ENCODE assay signal across 9 cellular contexts in the genomic region with DNA sequence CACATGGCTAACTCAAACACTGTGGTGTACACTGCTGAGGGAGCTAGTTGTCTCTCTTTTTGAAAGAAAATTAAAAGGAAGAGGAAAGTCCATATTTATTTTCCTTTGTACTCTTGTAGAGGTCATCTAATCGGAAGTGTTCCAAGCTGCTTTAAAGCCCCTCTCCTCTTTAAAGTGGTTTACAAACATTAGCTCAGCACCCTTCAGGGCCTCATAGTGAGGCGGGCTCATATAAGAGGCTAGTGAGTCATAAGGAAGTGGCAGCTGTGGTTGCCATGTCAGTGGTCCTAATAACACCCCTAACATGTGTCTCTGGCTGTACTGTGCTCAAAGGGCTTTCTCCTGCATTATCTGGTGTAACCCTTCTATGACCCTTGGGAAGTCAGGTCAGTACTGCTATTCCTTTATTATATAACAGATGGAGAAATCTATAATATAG.
DNase-seq lines count a peak whose midpoint lies in the region; ATAC-seq and TF ChIP-seq lines count a peak whose summit lies in the region.
"Had no signal": no experiment of that assay in that cellular context is flagged by ENCODE, and none has a peak within 500 bp of the region (broad histone marks: within the 10 kb centered on the region; RNA-seq: fewer than 3 reads in every experiment).

No MANE protein-coding gene starts in this region.

- intact Hi-C loops in natural killer cell (cut with micrococcal nuclease): no loop called here

- peak; percentile 53 for DNase-seq in DMS79 treated with DMSO at 0.1 percent for 48 hours (lab: John Stamatoyannopoulos, UW)
- DNase-seq in DMS79 (lab: John Stamatoyannopoulos, UW): no peak
- DNase-seq in NCI-H2227 treated with DMSO at 0.1 percent for 48 hours (lab: John Stamatoyannopoulos, UW): peak; percentile 18
- peak; percentile 40 to 64 for DNase-seq in cardiac fibroblast (ENCODE audit: low read depth in 2 of 2)
- DNase-seq in natural killer cell: no peak
- no peak for DNase-seq in NCI-H446 (lab: John Stamatoyannopoulos, UW)
- DNase-seq in omental fat pad (ENCODE audit: low spot score): no peak

- peaks cover 0 to 16% of the 10 kb centered on the region in 2 donors for H3K4me1 Mint-ChIP-seq in natural killer cell

- H3K9me3 Mint-ChIP-seq in natural killer cell: no peaks in the 10 kb centered on the region
- H3K9me3 Mint-ChIP-seq: neural crest cell had no signal

- TF ChIP-seq CTCF in cardiac fibroblast (IDR thresholded peaks at IDR 0.05; ENCODE audit: low read depth, low read length): no peak
- TF ChIP-seq CTCF in natural killer cell (IDR thresholded peaks at IDR 0.05): no peak
- TF ChIP-seq CTCF in omental fat pad (IDR thresholded peaks at IDR 0.05): no peak

- peak overlapping the region in 1 of 2 donors; percentile 77 for H3K27ac Mint-ChIP-seq in natural killer cell

- peak overlapping the region; percentile 60 for H3K4me3 Mint-ChIP-seq in natural killer cell
- H3K4me3 Mint-ChIP-seq: neural crest cell had no signal

- no peak overlapping the region for H3K4me3 ChIP-seq in cardiac fibroblast (replicated peaks in 1 of 2; ENCODE audit: low read depth in 2 of 2, low read length in 2 of 2)

- H3K36me3 Mint-ChIP-seq in natural killer cell: no peaks in the 10 kb centered on the region

- H3K27me3 Mint-ChIP-seq in natural killer cell (ENCODE audit: low read depth in 2 of 2): no peaks in the 10 kb centered on the region

- peak in 2 of 3 donors; percentile 84 to 91 for ATAC-seq in natural killer cell
- ATAC-seq in omental fat pad (ENCODE audit: low FRiP score): no peak
- no peak for ATAC-seq in HG03378 (IDR thresholded peaks at IDR 0.05; ENCODE audit: unreplicated experiment)

Comparison
In these comparisons a context has a peak if more than half of its experiments do, and no peak if none do; other contexts are left out.
1. DNase-seq: peak in DMS79 treated with DMSO at 0.1 percent for 48 hours (single experiment), NCI-H2227 treated with DMSO at 0.1 percent for 48 hours (single experiment) and cardiac fibroblast (2 of 2); none in DMS79 (single experiment), natural killer cell (single experiment), NCI-H446 (0 of 2) and omental fat pad (single experiment).
2. ATAC-seq: peak in natural killer cell (2 of 3); none in omental fat pad (single experiment) and HG03378 (single experiment).